Comparison of ENCODE assay signal across 9 cellular contexts in genomic region chr5:159469496-159470370, GRCh38.
DNase-seq lines count a peak whose midpoint lies in the region; ATAC-seq and TF ChIP-seq lines count a peak whose summit lies in the region.
"Had no signal": no experiment of that assay in that cellular context is flagged by ENCODE, and none has a peak within 500 bp of the region (broad histone marks: within the 10 kb centered on the region; RNA-seq: fewer than 3 reads in every experiment).

No MANE protein-coding gene starts in this region.

- H3K27me3 Mint-ChIP-seq in CD4-positive, alpha-beta memory T cell = no peaks in the 10 kb centered on the region

- intact Hi-C loops in CD4-positive, alpha-beta memory T cell (cut with micrococcal nuclease) = loop anchor here (1.0 to 2.0 kb wide), 2 partner anchors 57 to 138 kb away; no protein-coding TSS in a partner anchor
- intact Hi-C loops in spleen (cut with DNase I; ENCODE audit: low total_unique reads) = no loop called here

- no peak for TF ChIP-seq POLR2A in spleen (IDR thresholded peaks at IDR 0.05)

- H3K4me1 ChIP-seq in CD4-positive, alpha-beta memory T cell (ENCODE audit: insufficient read depth, low read length) = peaks cover 22% of the 10 kb centered on the region
- H3K4me1 ChIP-seq in spleen = peaks cover 0 to 14% (median 10%) of the 10 kb centered on the region in 6 donors

- H3K36me3 ChIP-seq in CD4-positive, alpha-beta memory T cell (ENCODE audit: insufficient read depth, low read length) = no peaks in the 10 kb centered on the region
- H3K36me3 ChIP-seq in spleen = no peaks in the 10 kb centered on the region

- peak overlapping the region in 5 of 7 donors; percentile 24 to 55 (median 42) for H3K27ac Mint-ChIP-seq in CD4-positive, alpha-beta memory T cell

- peaks cover 0 to 4% of the 10 kb centered on the region in 2 donors for H3K36me3 Mint-ChIP-seq in CD4-positive, alpha-beta memory T cell

- H3K4me3 Mint-ChIP-seq in CD4-positive, alpha-beta memory T cell = peak overlapping the region; percentile 44 to 75 (median 67)

- H3K4me1 Mint-ChIP-seq in CD4-positive, alpha-beta memory T cell = peaks cover 16 to 32% (median 24%) of the 10 kb centered on the region in 4 donors

- TF ChIP-seq CTCF in spleen (IDR thresholded peaks at IDR 0.05 in 8 of 11, conservative IDR thresholded peaks at IDR 0.05 in 3 of 11) = no peak

- peak overlapping the region in 1 of 2 donors; percentile 40 for H3K4me3 ChIP-seq in CD4-positive, alpha-beta memory T cell (ENCODE audit: low read length in 2 of 2)
- no peak overlapping the region for H3K4me3 ChIP-seq in spleen

- peaks cover 3 to 13% (median 10%) of the 10 kb centered on the region in 8 donors for H3K9me3 Mint-ChIP-seq in CD4-positive, alpha-beta memory T cell

- CTCF ChIA-PET in CD4-positive, alpha-beta memory T cell (lab: Charles Lee; ENCODE audit: partially characterized antibody) = interaction anchor here (1.1 kb wide), 1 partner anchor 518 kb away, joined by 3 read pairs; no protein-coding TSS in a partner anchor

- no peaks in the 10 kb centered on the region for H3K27me3 ChIP-seq in CD4-positive, alpha-beta memory T cell (ENCODE audit: insufficient read depth, low read length)
- no peaks in the 10 kb centered on the region for H3K27me3 ChIP-seq in spleen (replicated peaks in 1 of 7)

- WGBS in spleen, 5 donors = 61 to 76% (median 68%) methylated on average over 11 of the region's 11 CpGs

- DNase-seq in CD4-positive, alpha-beta memory T cell = peak; percentile 11 to 49 (median 38)
- DNase-seq in fibroblast of peridontal ligament (ENCODE audit: extremely low read depth) (peak; percentile 27), NCI-H2196 treated with DMSO at 0.1 percent for 48 hours (lab: John Stamatoyannopoulos, UW; ENCODE audit: unreplicated experiment) (no peak), spleen (no peak)
- no peak for DNase-seq in activated CD4-positive, alpha-beta T cell treated with anti-CD3 and anti-CD28 coated beads, Interleukin-2, amount 50 U/mL, for 1 hour
- DNase-seq: NCI-H1694 had no signal

- POLR2A ChIA-PET in CD4-positive, alpha-beta memory T cell (lab: Charles Lee; ENCODE audit: partially characterized antibody) = no interaction called here

- peak; percentile 79 for ATAC-seq in GM18870 (IDR thresholded peaks at IDR 0.05; ENCODE audit: unreplicated experiment)
- ATAC-seq in HG03565 (IDR thresholded peaks at IDR 0.05; ENCODE audit: unreplicated experiment) = peak; percentile 89
- ATAC-seq in HG03025 (IDR thresholded peaks at IDR 0.05; ENCODE audit: low FRiP score, unreplicated experiment) = no peak

- H3K9me3 ChIP-seq in CD4-positive, alpha-beta memory T cell (ENCODE audit: control insufficient read depth in 1 of 2, low read length in 2 of 2) = no peaks in the 10 kb centered on the region
- H3K9me3 ChIP-seq in spleen = peaks cover 0 to 13% (median 10%) of the 10 kb centered on the region in 8 donors

- H3K27ac ChIP-seq in CD4-positive, alpha-beta memory T cell (ENCODE audit: low read depth, low read length) = no peak overlapping the region
- H3K27ac ChIP-seq in spleen = no peak overlapping the region

Comparison
In these comparisons a context has a peak if more than half of its experiments do, and no peak if none do; other contexts are left out.
1. DNase-seq: peak in CD4-positive, alpha-beta memory T cell (5 of 5) and fibroblast of peridontal ligament (single experiment); none in NCI-H2196 treated with DMSO at 0.1 percent for 48 hours (single experiment), activated CD4-positive, alpha-beta T cell treated with anti-CD3 and anti-CD28 coated beads, Interleukin-2, amount 50 U/mL, for 1 hour (single experiment) and spleen (single experiment).